ENCODE assay signal across 24 cellular contexts in genomic region chr12:21980544-21980943, GRCh38. TPM values are rescaled to one million over a fixed set of nuclear protein-coding genes. Genes with fewer than 3 reads are reported as not detected.
"Had no signal": no experiment of that assay in that cellular context is flagged by ENCODE, and none has a peak within 500 bp of the region (broad histone marks: within the 10 kb centered on the region; RNA-seq: fewer than 3 reads in every experiment).

No MANE protein-coding gene starts in this region.

- H3K36me3 Mint-ChIP-seq: mesothelial cell of epicardium, naive B cell had no signal

- H3K27ac Mint-ChIP-seq: mesothelial cell of epicardium, naive B cell had no signal

- H3K9me3 Mint-ChIP-seq: mesothelial cell of epicardium, naive B cell had no signal

- H3K79me2 ChIP-seq: hepatocyte had no signal

- H3K4me3 Mint-ChIP-seq: mesothelial cell of epicardium, naive B cell had no signal

- H3K27me3 ChIP-seq: dorsolateral prefrontal cortex, esophagus muscularis mucosa, gastroesophageal sphincter, heart left ventricle, hepatocyte, left lung had no signal

- H2AFZ ChIP-seq: hepatocyte had no signal

- H3K27ac ChIP-seq: coronary artery, dorsolateral prefrontal cortex, esophagus muscularis mucosa, foreskin keratinocyte, gastroesophageal sphincter, heart left ventricle, hepatocyte, left lung, lower lobe of right lung had no signal

- FAIRE-seq: colon, endothelial cell of umbilical vein, frontal cortex, islet of Langerhans, keratinocyte had no signal

- H3K4me1 Mint-ChIP-seq: mesothelial cell of epicardium, naive B cell had no signal

- ATAC-seq: foreskin keratinocyte, gastroesophageal sphincter, heart left ventricle, left cardiac atrium, left lung, left ventricle myocardium superior, lower lobe of right lung, mucosa of descending colon had no signal

- H3K4me2 ChIP-seq: hepatocyte had no signal

- H3K4me1 ChIP-seq: esophagus muscularis mucosa, foreskin keratinocyte, gastroesophageal sphincter, left lung, lower lobe of right lung had no signal

- DNase-seq: dermis blood vessel endothelial cell; dorsolateral prefrontal cortex; effector CD4-positive, alpha-beta T cell; effector memory CD4-positive, alpha-beta T cell; foreskin keratinocyte; heart left ventricle; hypothalamus; left cardiac atrium; left lung; left ventricle myocardium superior; lower lobe of right lung; mesenchymal stem cell; mucosa of descending colon; naive B cell had no signal

- H3K9me3 ChIP-seq: esophagus muscularis mucosa, gastroesophageal sphincter, heart left ventricle, left lung, lower lobe of right lung, mucosa of descending colon had no signal

- H3K4me3 ChIP-seq: coronary artery, dorsolateral prefrontal cortex, esophagus muscularis mucosa, gastroesophageal sphincter, heart left ventricle, hepatocyte, left lung, lower lobe of right lung, mucosa of descending colon had no signal

- H3K36me3 ChIP-seq: esophagus muscularis mucosa, gastroesophageal sphincter, heart left ventricle, left lung, lower lobe of right lung had no signal

RNA-seq across cellular contexts. Expression of gene ABCC9, which starts 39.3 kb away (rescaled TPM):
- total RNA-seq: endothelial cell of umbilical vein had no signal
- polyA plus RNA-seq: foreskin keratinocyte, keratinocyte had no signal
